ENCODE assay signal across 2 cellular contexts in genomic region chr22:24529898-24530297, GRCh38.
TF ChIP-seq lines count a peak whose summit lies in the region.

No MANE protein-coding gene starts in this region.

TF ChIP-seq in HepG2, 621 proteins besides CTCF, POLR2A, EP300 and RAD21:
- TF ChIP-seq CERS6 (CRISPR knock-in tag; IDR thresholded peaks at IDR 0.05), result no peak
- TF ChIP-seq ZNF362 (CRISPR knock-in tag; IDR thresholded peaks at IDR 0.05; ENCODE audit: borderline replicate concordance), result peak; percentile 48; the same call in 1 of the 2 replicates
- no peak for TF ChIP-seq ZNF296 (CRISPR knock-in tag; conservative IDR thresholded peaks at IDR 0.05)
- TF ChIP-seq ZNF737 (CRISPR knock-in tag; IDR thresholded peaks at IDR 0.05; ENCODE audit: borderline replicate concordance), result no peak
- peak; percentile 76 for TF ChIP-seq ZNF770 (CRISPR knock-in tag; IDR thresholded peaks at IDR 0.05)
- 0 out of 2 replicates have a peak, but pooled peaks have one; percentile 12 for TF ChIP-seq SOX5 (CRISPR knock-in tag; IDR thresholded peaks at IDR 0.05; ENCODE audit: borderline replicate concordance)
- TF ChIP-seq SOX6 (IDR thresholded peaks at IDR 0.05), result no peak
- peak; percentile 41; the same call in 1 of the 2 replicates for TF ChIP-seq SOX6 (CRISPR knock-in tag; IDR thresholded peaks at IDR 0.05)
- peak; percentile 61 for TF ChIP-seq FOXP1 (IDR thresholded peaks at IDR 0.05)
- peak; percentile 63; the same call in 1 of the 2 replicates for TF ChIP-seq FOXP1 (CRISPR knock-in tag; IDR thresholded peaks at IDR 0.05)
TF ChIP-seq in HepG2: peak in this region for 5.

TF ChIP-seq in SK-N-SH, 30 proteins besides CTCF, POLR2A, EP300 and RAD21:
- TF ChIP-seq YY1 (IDR thresholded peaks at IDR 0.05; ENCODE audit: low read depth) (no peak), NFIC (IDR thresholded peaks at IDR 0.05; ENCODE audit: borderline replicate concordance) (no peak), FOXM1 (IDR thresholded peaks at IDR 0.05; ENCODE audit: low read depth) (no peak), FOXJ3 (CRISPR knock-in tag; IDR thresholded peaks at IDR 0.05) (no peak)
TF ChIP-seq in SK-N-SH: peak in this region for 0.
